In the genomic region with DNA sequence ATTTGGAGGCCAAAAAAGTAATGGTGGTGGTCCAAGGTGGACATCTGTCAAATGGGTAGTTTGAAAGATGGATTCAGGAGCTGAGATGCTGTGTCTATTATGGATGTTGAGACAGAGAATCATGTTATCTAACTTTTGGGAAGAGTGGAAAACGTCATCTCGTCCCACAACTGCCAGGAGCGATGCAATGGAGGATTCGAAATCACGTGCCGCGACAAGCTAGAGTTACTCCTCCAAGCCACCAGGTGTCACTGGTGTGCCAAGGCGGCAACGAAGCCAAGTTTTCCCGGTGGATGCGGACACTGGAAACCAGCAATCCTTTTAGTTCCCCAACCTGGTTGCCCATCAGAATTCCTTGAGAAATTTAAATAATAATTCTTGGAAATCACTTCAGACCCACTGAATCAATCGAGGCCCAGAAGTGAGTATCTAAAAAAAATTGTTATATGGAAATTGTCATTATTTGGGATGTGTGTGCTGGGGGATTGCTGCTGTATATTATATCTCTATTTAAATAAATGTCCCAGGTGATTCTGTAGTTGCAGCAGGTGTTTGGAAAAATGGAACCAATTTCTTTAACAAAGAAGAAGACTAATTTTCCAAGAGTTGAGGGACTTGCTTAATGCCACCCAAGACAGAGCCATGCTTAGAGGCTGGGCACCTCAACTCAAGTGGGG, we compare ENCODE assay signal across 1 cellular context.
TF ChIP-seq lines count a peak whose summit lies in the region.

No MANE protein-coding gene starts in this region.

TF ChIP-seq in H1, 55 proteins besides CTCF, POLR2A, EP300 and RAD21 (continued from another document):
- TF ChIP-seq, protein P1, sequence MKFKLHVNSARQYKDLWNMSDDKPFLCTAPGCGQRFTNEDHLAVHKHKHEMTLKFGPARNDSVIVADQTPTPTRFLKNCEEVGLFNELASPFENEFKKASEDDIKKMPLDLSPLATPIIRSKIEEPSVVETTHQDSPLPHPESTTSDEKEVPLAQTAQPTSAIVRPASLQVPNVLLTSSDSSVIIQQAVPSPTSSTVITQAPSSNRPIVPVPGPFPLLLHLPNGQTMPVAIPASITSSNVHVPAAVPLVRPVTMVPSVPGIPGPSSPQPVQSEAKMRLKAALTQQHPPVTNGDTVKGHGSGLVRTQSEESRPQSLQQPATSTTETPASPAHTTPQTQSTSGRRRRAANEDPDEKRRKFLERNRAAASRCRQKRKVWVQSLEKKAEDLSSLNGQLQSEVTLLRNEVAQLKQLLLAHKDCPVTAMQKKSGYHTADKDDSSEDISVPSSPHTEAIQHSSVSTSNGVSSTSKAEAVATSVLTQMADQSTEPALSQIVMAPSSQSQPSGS (IDR thresholded peaks at IDR 0.05; ENCODE audit: low read length): no peak
- TF ChIP-seq, protein P2, sequence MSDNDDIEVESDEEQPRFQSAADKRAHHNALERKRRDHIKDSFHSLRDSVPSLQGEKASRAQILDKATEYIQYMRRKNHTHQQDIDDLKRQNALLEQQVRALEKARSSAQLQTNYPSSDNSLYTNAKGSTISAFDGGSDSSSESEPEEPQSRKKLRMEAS (IDR thresholded peaks at IDR 0.05): peak; percentile 93
- TF ChIP-seq RBBP5 (IDR thresholded peaks at IDR 0.05; ENCODE audit: borderline replicate concordance, low read depth, low read length): no peak
